In the genomic region with DNA sequence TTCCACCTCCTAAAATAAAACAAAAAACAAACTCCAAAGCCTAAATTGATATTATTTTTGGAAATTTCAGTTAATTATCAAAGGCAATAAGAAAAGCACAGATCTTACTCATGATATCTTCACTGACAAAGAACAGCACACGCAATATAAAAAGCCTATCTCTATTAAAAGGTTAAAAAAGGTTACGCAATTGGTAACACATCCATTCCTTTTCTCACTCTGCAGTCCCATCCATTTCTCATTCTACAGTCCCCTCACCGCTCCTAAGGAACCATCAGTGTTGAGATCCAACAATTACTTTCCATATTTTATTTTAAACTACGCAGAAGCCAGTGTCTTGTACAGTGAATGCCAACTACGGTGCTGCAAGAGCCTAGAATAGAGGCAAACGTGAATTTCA, we compare ENCODE assay signal across 9 cellular contexts. TPM values are rescaled to one million over a fixed set of nuclear protein-coding genes. Genes with fewer than 3 reads are reported as not detected.
A peak's percentile ranks its signal among the peaks of the same experiment; 100 is the strongest.
DNase-seq lines count a peak whose midpoint lies in the region; TF ChIP-seq lines count a peak whose summit lies in the region.
"Had no signal": no experiment of that assay in that cellular context is flagged by ENCODE, and none has a peak within 500 bp of the region (broad histone marks: within the 10 kb centered on the region; RNA-seq: fewer than 3 reads in every experiment).

No MANE protein-coding gene starts in this region.

- no peaks in the 10 kb centered on the region for H3K9me2 ChIP-seq in OCI-LY1 (ENCODE audit: low read depth, low read length)

- H3K36me3 ChIP-seq in OCI-LY1 (ENCODE audit: insufficient read depth, low read length) (peaks cover 35% of the 10 kb centered on the region), endodermal cell (ENCODE audit: control insufficient read depth, insufficient read depth, low read length) (peaks cover 33% of the 10 kb centered on the region), parathyroid adenoma (ENCODE audit: control insufficient read depth, insufficient read depth, low read length) (no peaks in the 10 kb centered on the region)

- WGBS in endodermal cell (ENCODE audit: insufficient coverage in 1 of 2, insufficient read length in 1 of 2), 2 experiments: 66 to 68% methylated on average over 6 of the region's 6 CpGs

- peaks cover 12% of the 10 kb centered on the region for H3K4me1 Mint-ChIP-seq in Calu3 (ENCODE audit: low read depth, unreplicated experiment)
- peaks cover 11% of the 10 kb centered on the region for H3K4me1 Mint-ChIP-seq in endodermal cell

- H3K4me1 ChIP-seq in OCI-LY1 (ENCODE audit: insufficient read depth, low read length, severe bottlenecking) (peaks cover 23% of the 10 kb centered on the region), endodermal cell (ENCODE audit: control insufficient read depth, insufficient read depth, low read length) (no peaks in the 10 kb centered on the region), parathyroid adenoma (peaks cover 7% of the 10 kb centered on the region)

- H3K27ac ChIP-seq in OCI-LY1 (ENCODE audit: low read depth, low read length, poor library complexity, severe bottlenecking): no peak overlapping the region
- H3K27ac ChIP-seq in endodermal cell (ENCODE audit: low read depth, low read length): no peak overlapping the region
- no peak overlapping the region for H3K27ac ChIP-seq in parathyroid adenoma

- DNase-seq in Calu3: no peak
- DNase-seq in endodermal cell: no peak
- DNase-seq in GM19240 (ENCODE audit: insufficient read length, low spot score): no peak
- no peak for DNase-seq in NCI-H748 treated with DMSO at 0.1 percent for 48 hours (lab: John Stamatoyannopoulos, UW)
- DNase-seq in NCI-H1048 (lab: John Stamatoyannopoulos, UW): no peak
- no peak for DNase-seq in NOMO-1 treated with DMSO at 0.1 percent for 48 hours (lab: John Stamatoyannopoulos, UW; ENCODE audit: unreplicated experiment)
- DNase-seq: NCI-H446 treated with DMSO at 0.1 percent for 48 hours had no signal

- no peaks in the 10 kb centered on the region for H4K20me1 ChIP-seq in OCI-LY1 (ENCODE audit: insufficient read depth, low read length)

- BruUV-seq in Calu3 (replicated peaks; lab: Mats Ljungman, UMichigan): no TSS peak

- H3F3A ChIP-seq in OCI-LY1 (ENCODE audit: insufficient read depth, low read length): no peaks in the 10 kb centered on the region

- peak overlapping the region; percentile 93 for H3K4me2 ChIP-seq in OCI-LY1 (ENCODE audit: low read length)
- H3K4me2 ChIP-seq in parathyroid adenoma (ENCODE audit: low read length): peak overlapping the region; percentile 73

- H3K27me3 Mint-ChIP-seq in Calu3 (ENCODE audit: unreplicated experiment): no peaks in the 10 kb centered on the region
- H3K27me3 Mint-ChIP-seq in endodermal cell (ENCODE audit: insufficient read depth): no peaks in the 10 kb centered on the region

- CTCF ChIA-PET in Calu3 (lab: Charles Lee): interaction anchor here (0.6 to 2.6 kb wide), 2 partner anchors 9 to 497 kb away, joined by 3 to 19 read pairs; no protein-coding TSS in a partner anchor

- H3K9me3 ChIP-seq in OCI-LY1 (ENCODE audit: low read length): no peaks in the 10 kb centered on the region
- no peaks in the 10 kb centered on the region for H3K9me3 ChIP-seq in endodermal cell (ENCODE audit: control insufficient read depth, low read length)
- H3K9me3 ChIP-seq in parathyroid adenoma (ENCODE audit: control insufficient read depth, low read length): no peaks in the 10 kb centered on the region

- peak overlapping the region; percentile 92 for H3K4me3 ChIP-seq in OCI-LY1 (ENCODE audit: low read depth, low read length, poor library complexity, severe bottlenecking)
- H3K4me3 ChIP-seq in endodermal cell (ENCODE audit: low read length): peak overlapping the region; percentile 98
- H3K4me3 ChIP-seq in parathyroid adenoma (ENCODE audit: low read depth, low read length): peak overlapping the region; percentile 81

- no peaks in the 10 kb centered on the region for H3K27me3 ChIP-seq in OCI-LY1 (ENCODE audit: insufficient read depth, low read length)
- H3K27me3 ChIP-seq in endodermal cell (ENCODE audit: control insufficient read depth, insufficient read depth, low read length, poor library complexity, severe bottlenecking): no peaks in the 10 kb centered on the region
- H3K27me3 ChIP-seq in parathyroid adenoma (ENCODE audit: control insufficient read depth, insufficient read depth, low read length): no peaks in the 10 kb centered on the region

- no peak overlapping the region for H2AFZ ChIP-seq in OCI-LY1 (ENCODE audit: low read length)
- no peak overlapping the region for H2AFZ ChIP-seq in parathyroid adenoma

- peaks cover 48% of the 10 kb centered on the region for H3K36me3 Mint-ChIP-seq in Calu3 (ENCODE audit: insufficient read depth, unreplicated experiment)
- peaks cover 22% of the 10 kb centered on the region for H3K36me3 Mint-ChIP-seq in endodermal cell (ENCODE audit: low read depth)

- H3K9ac ChIP-seq in OCI-LY1 (ENCODE audit: low read length): peak overlapping the region; percentile 95
- H3K9ac ChIP-seq in endodermal cell (ENCODE audit: extremely low read depth, low read length, poor library complexity, severe bottlenecking): peak overlapping the region; percentile 84
- no peak overlapping the region for H3K9ac ChIP-seq in parathyroid adenoma

- intact Hi-C loops in Calu3 (cut with micrococcal nuclease; ENCODE audit: unreplicated experiment): loop anchor here (5.0 kb wide), 3 partner anchors 195 to 610 kb away; partner anchors contain the start of genes LANCL2 and VSTM2A

- H3K9me3 Mint-ChIP-seq in Calu3 (ENCODE audit: low read depth, unreplicated experiment) (no peaks in the 10 kb centered on the region), endodermal cell (no peaks in the 10 kb centered on the region)

- H3K4me3 Mint-ChIP-seq in Calu3 (ENCODE audit: low read depth, unreplicated experiment) (peak overlapping the region; percentile 99), endodermal cell (peak overlapping the region; percentile 87)

- H3K79me2 ChIP-seq in OCI-LY1 (ENCODE audit: insufficient read depth, low read length): peaks cover 45% of the 10 kb centered on the region
- peaks cover 26% of the 10 kb centered on the region for H3K79me2 ChIP-seq in parathyroid adenoma

- H3K27ac Mint-ChIP-seq in Calu3 (ENCODE audit: unreplicated experiment): peak overlapping the region; percentile 99
- peak overlapping the region; percentile 10 for H3K27ac Mint-ChIP-seq in endodermal cell

- no peak for TF ChIP-seq CTCF in Calu3 (IDR thresholded peaks at IDR 0.05; ENCODE audit: unreplicated experiment)
- no peak for TF ChIP-seq CTCF in OCI-LY1 (IDR thresholded peaks at IDR 0.05; ENCODE audit: low read length)
- no peak for TF ChIP-seq CTCF in endodermal cell (conservative IDR thresholded peaks at IDR 0.05)
- no peak for TF ChIP-seq CTCF in parathyroid adenoma (IDR thresholded peaks at IDR 0.05)

RNA-seq across cellular contexts. Expression of gene SEC61G, which starts 1.3 kb away (rescaled TPM):
- total RNA-seq in Calu3 (2022): 198 and 202 TPM in 2 replicates
- total RNA-seq in endodermal cell: 100 to 1,000 TPM; 149 to 166 TPM
- 275 TPM for polyA plus RNA-seq in endodermal cell (2013, experiment 1 of 2)
- polyA plus RNA-seq in endodermal cell (2013, experiment 2 of 2): 238 TPM
